In the genomic region with DNA sequence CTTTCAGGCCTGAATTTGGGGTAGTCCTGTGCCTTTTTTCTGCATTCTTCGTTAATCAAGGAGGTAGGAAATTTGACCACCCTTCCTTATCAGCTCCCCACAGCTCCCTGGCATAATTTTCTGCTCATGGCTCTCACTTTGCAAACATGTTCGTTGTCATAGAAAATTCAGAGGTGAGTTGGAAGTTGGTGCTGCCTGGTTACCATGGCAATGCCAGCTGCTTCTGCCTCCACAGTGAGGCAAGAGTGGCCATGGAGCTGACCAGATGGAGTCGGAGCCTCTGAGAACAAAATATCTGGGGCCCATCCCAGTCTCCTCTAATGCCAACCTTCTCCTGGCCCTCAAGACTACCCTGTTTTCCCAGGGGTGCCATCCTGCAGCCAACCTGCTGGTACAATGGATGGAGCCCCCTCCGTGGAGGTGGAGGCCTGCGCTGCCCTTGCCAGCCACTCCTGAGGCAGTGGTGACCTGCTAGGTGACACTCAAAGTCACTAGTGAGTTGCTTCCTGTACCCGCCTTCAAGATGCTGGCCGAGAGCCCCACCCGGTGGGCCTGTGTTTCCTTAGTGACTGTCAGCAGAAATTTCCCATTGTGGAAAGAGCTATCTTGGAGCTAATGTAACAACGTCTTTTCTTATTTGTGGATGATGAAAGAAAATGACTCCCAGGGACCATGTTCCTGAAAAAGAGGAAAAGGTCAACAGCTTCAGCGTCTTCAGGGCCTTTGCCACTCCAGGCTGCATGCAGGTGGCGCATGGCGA, we compare ENCODE assay signal across 21 cellular contexts.
A peak's percentile ranks its signal among the peaks of the same experiment; 100 is the strongest.
DNase-seq lines count a peak whose midpoint lies in the region; ATAC-seq, FAIRE-seq and TF ChIP-seq lines count a peak whose summit lies in the region.
"Had no signal": no experiment of that assay in that cellular context is flagged by ENCODE, and none has a peak within 500 bp of the region (broad histone marks: within the 10 kb centered on the region; RNA-seq: fewer than 3 reads in every experiment).

No MANE protein-coding gene starts in this region.

- H3K9me3 ChIP-seq in BLaER1 (no peaks in the 10 kb centered on the region), GM12878 (replicated peaks; ENCODE audit: control insufficient read depth, insufficient read depth, low read length) (no peaks in the 10 kb centered on the region), neuronal stem cell (replicated peaks in 1 of 2; ENCODE audit: control insufficient read depth in 2 of 2, insufficient read depth in 1 of 2, low read depth in 1 of 2, low read length in 2 of 2) (no peaks in the 10 kb centered on the region)
- H3K9me3 ChIP-seq: left ventricle myocardium inferior, MG63 had no signal

- H2BK15ac ChIP-seq in neuronal stem cell (ENCODE audit: low read length): no peak overlapping the region

- H4K20me1 ChIP-seq in BLaER1: no peaks in the 10 kb centered on the region
- no peaks in the 10 kb centered on the region for H4K20me1 ChIP-seq in GM12878 (ENCODE audit: control insufficient read depth, insufficient read depth)

- H3K4me3 ChIP-seq in BLaER1 (no peak overlapping the region), GM12878 (no peak overlapping the region), neuronal stem cell (ENCODE audit: low read length in 2 of 2) (no peak overlapping the region)
- H3K4me3 ChIP-seq: left ventricle myocardium inferior, MG63 had no signal

- RAD21 ChIA-PET in GM12878 (lab: Charles Lee; ENCODE audit: unreplicated experiment): interaction anchor here (0.8 to 5.5 kb wide), 7 partner anchors 9 to 192 kb away, joined by 3 to 22 read pairs (median 4); no protein-coding TSS in a partner anchor

- no peak for TF ChIP-seq CTCF in GM12878 (IDR thresholded peaks at IDR 0.05 in 2 of 3, conservative IDR thresholded peaks at IDR 0.05 in 1 of 3; ENCODE audit: control insufficient read depth in 2 of 3, extremely low read depth in 1 of 3, insufficient read depth in 1 of 3, low read depth in 3 of 3, low read length in 3 of 3)

- H3K27ac ChIP-seq in BLaER1 (no peak overlapping the region), GM12878 (ENCODE audit: control insufficient read depth, insufficient read depth) (peak overlapping the region; percentile 40; the same call in 1 of the 2 replicates), neuronal stem cell (replicated peaks; ENCODE audit: low read length) (no peak overlapping the region)
- H3K27ac ChIP-seq: left ventricle myocardium inferior had no signal

- H2BK5ac ChIP-seq in neuronal stem cell (ENCODE audit: low read length): no peak overlapping the region

- no peak overlapping the region for H2BK12ac ChIP-seq in neuronal stem cell (ENCODE audit: low read length)

- H3K79me1 ChIP-seq in neuronal stem cell (ENCODE audit: low read depth, low read length): peaks cover 2% of the 10 kb centered on the region

- no peak for TF ChIP-seq RAD21 in GM12878 (IDR thresholded peaks at IDR 0.05; ENCODE audit: insufficient read depth, low read depth, low read length)

- H2BK120ac ChIP-seq in neuronal stem cell (ENCODE audit: low read depth, low read length): no peak overlapping the region

- TF ChIP-seq POLR2A in GM12878 (IDR thresholded peaks at IDR 0.05; ENCODE audit: low read depth, low read length): no peak

- H3K79me2 ChIP-seq in GM12878 (ENCODE audit: control insufficient read depth, insufficient read depth, low read length): no peaks in the 10 kb centered on the region

- SMC1A ChIA-PET in GM12878 (lab: Charles Lee; ENCODE audit: uncharacterized antibody, unreplicated experiment): interaction anchor here (0.7 to 4.4 kb wide), 9 partner anchors 9 to 192 kb away, joined by 3 to 28 read pairs (median 5); no protein-coding TSS in a partner anchor

- TF ChIP-seq EP300 in GM12878 (IDR thresholded peaks at IDR 0.05; ENCODE audit: borderline replicate concordance in 1 of 2, control insufficient read depth in 1 of 2, low read depth in 2 of 2, low read length in 2 of 2): no peak

- peaks cover 51% of the 10 kb centered on the region for H3K4me1 ChIP-seq in BLaER1
- H3K4me1 ChIP-seq in GM12878 (ENCODE audit: control insufficient read depth, insufficient read depth, low read length): peaks cover 50% of the 10 kb centered on the region
- H3K4me1 ChIP-seq in neuronal stem cell (ENCODE audit: control insufficient read depth in 2 of 2, insufficient read depth in 1 of 2, low read depth in 1 of 2, low read length in 2 of 2): peaks cover 10% of the 10 kb centered on the region in 2 donors
- H3K4me1 ChIP-seq: left ventricle myocardium inferior had no signal

- peak overlapping the region; percentile 16 for H3K18ac ChIP-seq in neuronal stem cell (ENCODE audit: low read length)

- no peak overlapping the region for H3K14ac ChIP-seq in neuronal stem cell (ENCODE audit: low read length)

- H4K8ac ChIP-seq in neuronal stem cell (ENCODE audit: low read depth, low read length): no peak overlapping the region

- no peak for FAIRE-seq in GM12878 (lab: Jason Lieb, UNC)
- FAIRE-seq: RCC 7860, urothelium cell line had no signal

- 0 out of 2 replicates have a peak overlapping the region, but pooled peaks have one; percentile 82 for H3K4me2 ChIP-seq in BLaER1
- peak overlapping the region; percentile 39; the same call in 1 of the 2 replicates for H3K4me2 ChIP-seq in GM12878 (ENCODE audit: control insufficient read depth, insufficient read depth)
- no peak overlapping the region for H3K4me2 ChIP-seq in neuronal stem cell (ENCODE audit: insufficient read depth, low read length, poor library complexity, severe bottlenecking)

- DNase-seq in G401 (ENCODE audit: low spot score): peak; percentile 62
- DNase-seq in GM12878 (ENCODE audit: low read depth, low spot score): no peak
- no peak for DNase-seq in neuronal stem cell (ENCODE audit: low spot score)
- no peak for DNase-seq in SW480 (ENCODE audit: low spot score)
- DNase-seq in OCI-M2 (lab: John Stamatoyannopoulos, UW; ENCODE audit: unreplicated experiment): no peak
- DNase-seq: activated CD4-positive, alpha-beta T cell treated with anti-CD3 and anti-CD28 coated beads, Interleukin-2, amount 10 ng/mL, durations not matched to agents 24 days and 14 days; activated gamma-delta T cell; AML-193; amniotic stem cell; Calu3; central memory CD4-positive, alpha-beta T cell; effector CD8-positive, alpha-beta T cell; glutamatergic neuron; left ventricle myocardium inferior; MG63; NCI-H1930; stimulated activated CD4-positive, alpha-beta T cell treated with anti-CD3 and anti-CD28 coated beads, Interleukin-1b, Interleukin-23, amount 100 ng/mL, for 48 hours had no signal

- POLR2A ChIA-PET in GM12878 (lab: Charles Lee): interaction anchor here (0.9 to 1.1 kb wide), 2 partner anchors 11 to 26 kb away, joined by 3 to 5 read pairs; no protein-coding TSS in a partner anchor

- H3K4ac ChIP-seq in neuronal stem cell (ENCODE audit: low read length): no peak overlapping the region

- no peak overlapping the region for H2AK5ac ChIP-seq in neuronal stem cell (ENCODE audit: low read depth, low read length)

- CTCF ChIA-PET in GM12878 (lab: Yijun Ruan, JAX): interaction anchor here (0.6 to 1.2 kb wide), 6 partner anchors 9 to 343 kb away, joined by 3 to 5 read pairs (median 3); no protein-coding TSS in a partner anchor

- no peak overlapping the region for H3K23ac ChIP-seq in neuronal stem cell (ENCODE audit: low read depth, low read length, poor library complexity)

- H3K36me3 ChIP-seq in BLaER1: no peaks in the 10 kb centered on the region
- H3K36me3 ChIP-seq in GM12878 (ENCODE audit: control insufficient read depth in 2 of 2, insufficient read depth in 2 of 2, low read length in 1 of 2): no peaks in the 10 kb centered on the region
- H3K36me3 ChIP-seq in neuronal stem cell (replicated peaks in 1 of 2; ENCODE audit: control insufficient read depth in 2 of 2, insufficient read depth in 2 of 2, low read length in 2 of 2): no peaks in the 10 kb centered on the region
- H3K36me3 ChIP-seq: left ventricle myocardium inferior, MG63 had no signal

- no TSS peak for BruUV-seq in GM12878 (replicated peaks; lab: Mats Ljungman, UMichigan)

- no peak for ATAC-seq in GM12878
- no peak for ATAC-seq in HG03342 (IDR thresholded peaks at IDR 0.05; ENCODE audit: unreplicated experiment)

- in situ Hi-C loops in G401 (cut with HindIII; ENCODE audit: low sequenced_read_pairs) (no loop called here), GM12878 (cut with MboI) (no loop called here)

- no peak overlapping the region for H4K91ac ChIP-seq in neuronal stem cell (ENCODE audit: low read depth, low read length, poor library complexity)

- no peak overlapping the region for H3K9ac ChIP-seq in BLaER1
- H3K9ac ChIP-seq in GM12878 (ENCODE audit: control insufficient read depth, insufficient read depth, low read length): no peak overlapping the region
- no peak overlapping the region for H3K9ac ChIP-seq in neuronal stem cell (ENCODE audit: low read depth, low read length, poor library complexity)

- H2AFZ ChIP-seq in GM12878 (ENCODE audit: control insufficient read depth, low read depth, low read length) (peak overlapping the region; percentile 65; the same call in 1 of the 2 replicates), neuronal stem cell (ENCODE audit: low read length) (no peak overlapping the region)

- WGBS in GM12878 (ENCODE audit: insufficient coverage, insufficient replicate concordance, low lambda C conversion rate, missing lambda C conversion rate): 97% methylated on average over 12 of the region's 12 CpGs
- no CpG with 5 or more reads among the region's 12 CpGs for WGBS in neuronal stem cell (ENCODE audit: extremely low coverage in 2 of 2, insufficient read length in 2 of 2, insufficient replicate concordance in 1 of 2), 2 donors

- H3K27me3 ChIP-seq in BLaER1: no peaks in the 10 kb centered on the region
- H3K27me3 ChIP-seq in GM12878 (replicated peaks in 1 of 2; ENCODE audit: control insufficient read depth in 2 of 2, insufficient read depth in 2 of 2, low read length in 1 of 2): no peaks in the 10 kb centered on the region
- H3K27me3 ChIP-seq in neuronal stem cell (ENCODE audit: control insufficient read depth in 3 of 3, insufficient read depth in 3 of 3, low read depth in 1 of 3, low read length in 3 of 3): peaks cover 0 to 32% (median 0%) of the 10 kb centered on the region in 3 experiments
- H3K27me3 ChIP-seq: MG63 had no signal

- intact Hi-C loops in GM12878 (cut with micrococcal nuclease; ENCODE audit: unreplicated experiment): no loop called here

TF ChIP-seq in GM12878, 131 proteins besides CTCF, POLR2A, EP300 and RAD21 (continues in another document):
- TF ChIP-seq SUPT20H (IDR thresholded peaks at IDR 0.05; ENCODE audit: borderline replicate concordance, control insufficient read depth, low read depth, low read length) (no peak), NR2C2 (IDR thresholded peaks at IDR 0.05; ENCODE audit: borderline replicate concordance, control insufficient read depth, insufficient read length, low read depth) (no peak), CBX5 (IDR thresholded peaks at IDR 0.05; ENCODE audit: low read depth) (no peak), SMAD5 (IDR thresholded peaks at IDR 0.05; ENCODE audit: low read depth) (no peak), ZSCAN29 (IDR thresholded peaks at IDR 0.05) (no peak), CBX3 (IDR thresholded peaks at IDR 0.05; ENCODE audit: borderline replicate concordance, low read depth) (no peak), ETV6 (conservative IDR thresholded peaks at IDR 0.05 in 1 of 2, IDR thresholded peaks at IDR 0.05 in 1 of 2; ENCODE audit: borderline replicate concordance in 1 of 2, low read depth in 1 of 2) (no peak)
